ENCODE assay signal across 9 cellular contexts in genomic region chr10:6062101-6062771, GRCh38. TPM values are rescaled to one million over a fixed set of nuclear protein-coding genes. Genes with fewer than 3 reads are reported as not detected.
DNase-seq lines count a peak whose midpoint lies in the region; ATAC-seq lines count a peak whose summit lies in the region.
"Had no signal": no experiment of that assay in that cellular context is flagged by ENCODE, and none has a peak within 500 bp of the region (broad histone marks: within the 10 kb centered on the region; RNA-seq: fewer than 3 reads in every experiment).

TSS of gene IL2RA (minus strand) at chr10:6062367. CDS start at chr10:6062151, 216 bp downstream.

- H3K27ac Mint-ChIP-seq in immature natural killer cell: peak within 1 kb of the TSS in 5 of 6 donors; percentile 9 to 69 (median 50)
- peak within 1 kb of the TSS; percentile 100 for H3K27ac Mint-ChIP-seq in stimulated activated effector memory CD8-positive, alpha-beta T cell treated with anti-CD3 and anti-CD28 coated beads, Interleukin-12 subunit alpha, Interleukin-12 subunit beta, amount 100 ng/mL, for 72 hours

- H3K4me3 Mint-ChIP-seq in immature natural killer cell: peak within 1 kb of the TSS; percentile 72 to 84 (median 78)
- H3K4me3 Mint-ChIP-seq in stimulated activated effector memory CD8-positive, alpha-beta T cell treated with anti-CD3 and anti-CD28 coated beads, Interleukin-12 subunit alpha, Interleukin-12 subunit beta, amount 100 ng/mL, for 72 hours: peak within 1 kb of the TSS; percentile 90

- H3K4me3 ChIP-seq in Jurkat, Clone E6-1 (ENCODE audit: low read length): peak within 1 kb of the TSS; percentile 16

- peak; percentile 84 for ATAC-seq in stimulated activated effector memory CD8-positive, alpha-beta T cell treated with anti-CD3 and anti-CD28 coated beads, Interleukin-12 subunit alpha, Interleukin-12 subunit beta, amount 100 ng/mL, for 72 hours
- ATAC-seq in HG02571 (IDR thresholded peaks at IDR 0.05; ENCODE audit: unreplicated experiment): no peak

- peaks cover 47 to 73% of the 10 kb centered on the region in 2 donors for H3K4me1 Mint-ChIP-seq in immature natural killer cell
- H3K4me1 Mint-ChIP-seq in stimulated activated effector memory CD8-positive, alpha-beta T cell treated with anti-CD3 and anti-CD28 coated beads, Interleukin-12 subunit alpha, Interleukin-12 subunit beta, amount 100 ng/mL, for 72 hours: peaks cover 60% of the 10 kb centered on the region

- CTCF ChIA-PET in activated CD8-positive, alpha-beta memory T cell treated with anti-CD3 and anti-CD28 coated beads for 36 hours (lab: Charles Lee): interaction anchor here (0.7 to 4.0 kb wide), 7 partner anchors 9 to 263 kb away, joined by 3 to 22 read pairs (median 5); no protein-coding TSS in a partner anchor

- peaks cover 0 to 4% (median under 1%) of the 10 kb centered on the region in 3 donors for H3K36me3 Mint-ChIP-seq in immature natural killer cell
- peaks cover 76% of the 10 kb centered on the region for H3K36me3 Mint-ChIP-seq in stimulated activated effector memory CD8-positive, alpha-beta T cell treated with anti-CD3 and anti-CD28 coated beads, Interleukin-12 subunit alpha, Interleukin-12 subunit beta, amount 100 ng/mL, for 72 hours

- POLR2A ChIA-PET in activated CD8-positive, alpha-beta memory T cell treated with anti-CD3 and anti-CD28 coated beads for 36 hours (lab: Charles Lee): interaction anchor here (0.6 to 4.2 kb wide), 17 partner anchors 8 to 1129 kb away, joined by 3 to 41 read pairs (median 8); partner anchors contain the start of genes CALML3, GDI2 and PFKFB3

- H3K9me3 Mint-ChIP-seq in immature natural killer cell: peaks cover 0 to 1% (median 0%) of the 10 kb centered on the region in 6 donors
- H3K9me3 Mint-ChIP-seq in stimulated activated effector memory CD8-positive, alpha-beta T cell treated with anti-CD3 and anti-CD28 coated beads, Interleukin-12 subunit alpha, Interleukin-12 subunit beta, amount 100 ng/mL, for 72 hours: no peaks in the 10 kb centered on the region

- H3K27me3 Mint-ChIP-seq in immature natural killer cell (ENCODE audit: low read depth in 3 of 3): peaks cover 6 to 8% (median 7%) of the 10 kb centered on the region in 3 donors

- DNase-seq in Jurkat, Clone E6-1 (ENCODE audit: low read depth, low spot score): peak; percentile 69
- DNase-seq in immature natural killer cell (peak; percentile 38 to 45 (median 42)), NCI-H146 treated with DMSO at 0.1 percent for 48 hours (lab: John Stamatoyannopoulos, UW; ENCODE audit: unreplicated experiment) (no peak), NCI-H2107 treated with DMSO at 0.1 percent for 48 hours (lab: John Stamatoyannopoulos, UW; ENCODE audit: unreplicated experiment) (no peak), NCI-H774 (lab: John Stamatoyannopoulos, UW) (no peak)
- DNase-seq in stimulated activated effector memory CD8-positive, alpha-beta T cell treated with anti-CD3 and anti-CD28 coated beads, Interleukin-12 subunit alpha, Interleukin-12 subunit beta, amount 100 ng/mL, for 72 hours (ENCODE audit: low spot score in 2 of 2): peak; percentile 71 to 93
- DNase-seq: NCI-H510A had no signal

RNA-seq across cellular contexts. Expression of gene IL2RA, which starts in this region (rescaled TPM):
- not detected for polyA plus RNA-seq in Jurkat, Clone E6-1 (2012; ENCODE audit: insufficient read depth, insufficient read length)
- 1,000 to 10,000 TPM; 1,215 to 1,272 TPM for total RNA-seq in activated CD8-positive, alpha-beta memory T cell treated with anti-CD3 and anti-CD28 coated beads for 36 hours
- 1 to 10 TPM; 2.7 to 3.9 (median 3.6) TPM for polyA plus RNA-seq in immature natural killer cell

Comparison
In these comparisons a context has a peak if more than half of its experiments do, and no peak if none do; other contexts are left out.
1. DNase-seq: peak in Jurkat, Clone E6-1 (single experiment), immature natural killer cell (3 of 3) and stimulated activated effector memory CD8-positive, alpha-beta T cell treated with anti-CD3 and anti-CD28 coated beads, Interleukin-12 subunit alpha, Interleukin-12 subunit beta, amount 100 ng/mL, for 72 hours (2 of 2); none in NCI-H146 treated with DMSO at 0.1 percent for 48 hours (single experiment), NCI-H2107 treated with DMSO at 0.1 percent for 48 hours (single experiment) and NCI-H774 (single experiment).